In genomic region chr9:112327718-112328450, GRCh38 we compare ENCODE assay signal across 13 cellular contexts. TPM values are rescaled to one million over a fixed set of nuclear protein-coding genes. Genes with fewer than 3 reads are reported as not detected.
DNase-seq lines count a peak whose midpoint lies in the region; ATAC-seq, FAIRE-seq and TF ChIP-seq lines count a peak whose summit lies in the region.
"Had no signal": no experiment of that assay in that cellular context is flagged by ENCODE, and none has a peak within 500 bp of the region (broad histone marks: within the 10 kb centered on the region; RNA-seq: fewer than 3 reads in every experiment).

No MANE protein-coding gene starts in this region.

- no peak overlapping the region for H3K4me3 ChIP-seq in K562
- H3K4me3 ChIP-seq: lung had no signal

- H3K27ac ChIP-seq in K562 (ENCODE audit: extremely low read depth, low read depth, low read length): no peak overlapping the region

- no peaks in the 10 kb centered on the region for H3K27me3 ChIP-seq in K562 (ENCODE audit: control insufficient read depth in 2 of 2, insufficient read depth in 2 of 2, low read length in 2 of 2)

- no peak overlapping the region for H3K4me2 ChIP-seq in K562 (ENCODE audit: insufficient read depth, low read length)

- 24% methylated on average over 2 of the region's 2 CpGs for WGBS in K562 (ENCODE audit: insufficient coverage, low coverage, missing lambda C conversion rate)

- TF ChIP-seq EP300 in K562 (IDR thresholded peaks at IDR 0.05; ENCODE audit: low read length): no peak

- CTCF ChIA-PET in K562 (lab: Yijun Ruan, JAX; ENCODE audit: low intra/inter-chr PET ratio): no interaction called here

- BruUV-seq in K562 (replicated peaks; lab: Mats Ljungman, UMichigan): no TSS peak

- TF ChIP-seq POLR2A in K562 (conservative IDR thresholded peaks at IDR 0.05): no peak

- no peaks in the 10 kb centered on the region for H3K9me1 ChIP-seq in K562 (ENCODE audit: control insufficient read depth, insufficient read depth, low read length)

- DNase-seq in activated CD4-positive, CD25-positive, alpha-beta regulatory T cell (lab: John Stamatoyannopoulos, UW): no peak
- peak; percentile 1 for DNase-seq in NOMO-1 treated with DMSO at 0.1 percent for 48 hours (lab: John Stamatoyannopoulos, UW; ENCODE audit: unreplicated experiment)
- DNase-seq in K562 (ENCODE audit: extremely low read depth in 1 of 4, low spot score in 3 of 4): no peak
- DNase-seq in glutamatergic neuron: no peak
- no peak for DNase-seq in stimulated activated CD4-positive, alpha-beta T cell treated with anti-CD3 and anti-CD28 coated beads, Interleukin-4, amount 100 ng/mL, for 4 hours
- DNase-seq: activated CD8-positive, alpha-beta memory T cell treated with anti-CD3 and anti-CD28 coated beads, Interleukin-2, amount 50 U/mL, for 48 hours; KBM-7; NCI-H510A had no signal

- no peak for FAIRE-seq in K562 (lab: Jason Lieb, UNC)
- FAIRE-seq: H1 had no signal

- H3K4me1 ChIP-seq in K562 (replicated peaks in 1 of 2; ENCODE audit: control insufficient read depth in 2 of 2, insufficient read depth in 2 of 2, low read length in 2 of 2): peaks cover 4 to 13% of the 10 kb centered on the region in 2 experiments; a peak in 4 of 5 replicates

- no peaks in the 10 kb centered on the region for H3K27me3 Mint-ChIP-seq in nephron (ENCODE audit: low read depth)
- peaks cover 3% of the 10 kb centered on the region for H3K27me3 Mint-ChIP-seq in glutamatergic neuron (ENCODE audit: unreplicated experiment)

- TF ChIP-seq CTCF in K562 (IDR thresholded peaks at IDR 0.05 in 2 of 3, conservative IDR thresholded peaks at IDR 0.05 in 1 of 3; ENCODE audit: insufficient read depth in 2 of 3, low read depth in 1 of 3, low read length in 3 of 3): no peak
- no peak for TF ChIP-seq CTCF in nephron (IDR thresholded peaks at IDR 0.05; ENCODE audit: unreplicated experiment in 3 of 3)
- TF ChIP-seq CTCF in glutamatergic neuron (IDR thresholded peaks at IDR 0.05; ENCODE audit: partially characterized antibody, unreplicated experiment): no peak

- H3K4me3 Mint-ChIP-seq in nephron (no peak overlapping the region), glutamatergic neuron (ENCODE audit: unreplicated experiment) (no peak overlapping the region)

- ATAC-seq in activated CD4-positive, CD25-positive, alpha-beta regulatory T cell treated with anti-CD3 and anti-CD28 coated beads, Interleukin-2, amount 50 U/mL, for 24 hours: peak; percentile 80 to 82
- ATAC-seq in K562: no peak
- ATAC-seq in HG03135 (IDR thresholded peaks at IDR 0.05; ENCODE audit: unreplicated experiment): no peak

- peaks cover 100% of the 10 kb centered on the region for H3K79me2 ChIP-seq in K562 (ENCODE audit: control insufficient read depth, insufficient read depth, low read length)

- H3K9ac ChIP-seq in K562 (ENCODE audit: insufficient read depth in 1 of 2, low read depth in 2 of 2, low read length in 2 of 2): no peak overlapping the region

- H3K4me1 Mint-ChIP-seq in nephron (peaks cover 36% of the 10 kb centered on the region), glutamatergic neuron (ENCODE audit: low read depth, unreplicated experiment) (peaks cover 3% of the 10 kb centered on the region)

- in situ Hi-C loops in K562 (cut with MboI): no loop called here

- H2AFZ ChIP-seq in K562 (ENCODE audit: low read depth, low read length): no peak overlapping the region

- peaks cover 28% of the 10 kb centered on the region for H3K36me3 Mint-ChIP-seq in nephron (ENCODE audit: low read depth)
- no peaks in the 10 kb centered on the region for H3K36me3 Mint-ChIP-seq in glutamatergic neuron (ENCODE audit: unreplicated experiment)

- H3K9me3 Mint-ChIP-seq in nephron (peaks cover 11% of the 10 kb centered on the region), glutamatergic neuron (ENCODE audit: unreplicated experiment) (peaks cover 3% of the 10 kb centered on the region)

- intact Hi-C loops in K562 (cut with micrococcal nuclease): no loop called here

- TF ChIP-seq RAD21 in K562 (CRISPR knock-in tag; conservative IDR thresholded peaks at IDR 0.05 in 1 of 2, IDR thresholded peaks at IDR 0.05 in 1 of 2): no peak

- POLR2A ChIA-PET in K562 (lab: Yijun Ruan, JAX): interaction anchor here (0.7 to 3.1 kb wide), 5 partner anchors 8 to 220 kb away, joined by 3 to 19 read pairs (median 3); no protein-coding TSS in a partner anchor

- no peaks in the 10 kb centered on the region for H4K20me1 ChIP-seq in K562 (replicated peaks; ENCODE audit: control insufficient read depth, insufficient read depth, low read length)

- H3K9me3 ChIP-seq in K562 (replicated peaks; ENCODE audit: control insufficient read depth, insufficient read depth, low read depth, low read length): no peaks in the 10 kb centered on the region; the same call in 1 of the 2 replicates

- peaks cover 26% of the 10 kb centered on the region; the same call in 2 of the 3 replicates for H3K36me3 ChIP-seq in K562 (ENCODE audit: control insufficient read depth, insufficient read depth, low read length)

- peak overlapping the region; percentile 44 to 57 (median 52) for H3K27ac Mint-ChIP-seq in nephron
- H3K27ac Mint-ChIP-seq in glutamatergic neuron (ENCODE audit: unreplicated experiment): no peak overlapping the region

TF ChIP-seq in K562, 482 proteins besides CTCF, POLR2A, EP300 and RAD21 (continues in another document):
- TF ChIP-seq, protein P1, sequence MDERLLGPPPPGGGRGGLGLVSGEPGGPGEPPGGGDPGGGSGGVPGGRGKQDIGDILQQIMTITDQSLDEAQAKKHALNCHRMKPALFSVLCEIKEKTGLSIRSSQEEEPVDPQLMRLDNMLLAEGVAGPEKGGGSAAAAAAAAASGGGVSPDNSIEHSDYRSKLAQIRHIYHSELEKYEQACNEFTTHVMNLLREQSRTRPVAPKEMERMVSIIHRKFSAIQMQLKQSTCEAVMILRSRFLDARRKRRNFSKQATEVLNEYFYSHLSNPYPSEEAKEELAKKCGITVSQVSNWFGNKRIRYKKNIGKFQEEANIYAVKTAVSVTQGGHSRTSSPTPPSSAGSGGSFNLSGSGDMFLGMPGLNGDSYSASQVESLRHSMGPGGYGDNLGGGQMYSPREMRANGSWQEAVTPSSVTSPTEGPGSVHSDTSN (CRISPR knock-in tag; IDR thresholded peaks at IDR 0.05; ENCODE audit: low read depth): no peak
- TF ChIP-seq, protein P1 (tag; conservative IDR thresholded peaks at IDR 0.05; ENCODE audit: low read depth): peak; percentile 37; the same call in 1 of the 2 replicates
- TF ChIP-seq C11orf30 (IDR thresholded peaks at IDR 0.05; ENCODE audit: low read depth) (peak; percentile 12; the same call in 1 of the 2 replicates), ZNF316 (IDR thresholded peaks at IDR 0.05) (peak; percentile 26), MYC (IDR thresholded peaks at IDR 0.05; ENCODE audit: low read depth, low read length) (no peak), MYC (CRISPR knock-in tag; IDR thresholded peaks at IDR 0.05; ENCODE audit: borderline replicate concordance, low read depth) (no peak), NFIC (IDR thresholded peaks at IDR 0.05) (0 out of 2 replicates have a peak, but pooled peaks have one; percentile 6)

RNA-seq across cellular contexts. Expression of gene PTBP3, which starts 5.5 kb away (rescaled TPM):
- total RNA-seq in K562 (2011; cell fraction: chromatin; rRNA removed; ENCODE audit: low replicate concordance): 83.3 and 94.4 TPM in 2 replicates
- total RNA-seq in K562 (2011; cell fraction: nucleolus; rRNA removed): 15.2 and 20.9 TPM in 2 replicates
- 43.6 and 84.2 TPM in 2 replicates for total RNA-seq in K562 (2011; cell fraction: nucleoplasm; rRNA removed)
- total RNA-seq in K562 (2014; rRNA removed) (36.9 and 44.4 TPM in 2 replicates), K562 (2014; rRNA removed; fragmentation: Illumina TruSeq; extraction: Trizol) (83.5 and 93.8 TPM in 2 replicates), K562 (2015; rRNA removed; fragmentation: Illumina TruSeq; extraction: Trizol) (71.3 and 77.1 TPM in 2 replicates), K562 (2021) (109 and 116 TPM in 2 replicates), glutamatergic neuron (ENCODE audit: unreplicated experiment) (48.6 TPM)
- polyA plus RNA-seq in K562 (2011; rRNA removed) (132 and 151 TPM in 2 replicates), K562 (2014; fragmentation: Illumina TruSeq; extraction: Trizol) (60.3 and 68.0 TPM in 2 replicates), K562 (2014; fragmentation: Nextera tagmentation; extraction: Ambion mirVana) (10 to 100 TPM; 22.4 to 26.7 TPM), K562 (2014; rRNA removed) (42.0 and 45.5 TPM in 2 replicates)
- 122 and 173 TPM in 2 replicates for polyA plus RNA-seq in K562 (2011; cell fraction: cytosol; rRNA removed)
- polyA plus RNA-seq in K562 (2011; cell fraction: nucleus; rRNA removed): 54.8 and 78.5 TPM in 2 replicates
- polyA plus RNA-seq in K562 (2012): 34.5 and 35.0 TPM in 2 replicates
- polyA minus RNA-seq in K562 (2011; rRNA and poly(A)+ RNA removed): 252 and 271 TPM in 2 replicates
- polyA minus RNA-seq in K562 (2011; cell fraction: cytosol; rRNA and poly(A)+ RNA removed): 85.2 and 87.1 TPM in 2 replicates
- 22.9 and 43.9 TPM in 2 replicates for polyA minus RNA-seq in K562 (2011; cell fraction: nucleus; rRNA and poly(A)+ RNA removed)

RNA-seq across cellular contexts. Expression of gene HSDL2, which starts 52.0 kb away (rescaled TPM):
- total RNA-seq in K562 (2011; cell fraction: chromatin; rRNA removed; ENCODE audit: low replicate concordance): 17.0 and 29.9 TPM in 2 replicates
- 11.0 and 12.2 TPM in 2 replicates for total RNA-seq in K562 (2011; cell fraction: nucleolus; rRNA removed)
- 15.3 and 17.0 TPM in 2 replicates for total RNA-seq in K562 (2011; cell fraction: nucleoplasm; rRNA removed)
- 22.8 and 23.1 TPM in 2 replicates for total RNA-seq in K562 (2014; rRNA removed)
- total RNA-seq in K562 (2014; rRNA removed; fragmentation: Illumina TruSeq; extraction: Trizol): 43.4 and 46.3 TPM in 2 replicates
- 37.6 and 40.3 TPM in 2 replicates for total RNA-seq in K562 (2015; rRNA removed; fragmentation: Illumina TruSeq; extraction: Trizol)
- total RNA-seq in K562 (2021): 28.8 and 29.7 TPM in 2 replicates
- 64.8 and 74.1 TPM in 2 replicates for polyA plus RNA-seq in K562 (2011; rRNA removed)
- 11.2 and 23.1 TPM in 2 replicates for polyA plus RNA-seq in K562 (2011; cell fraction: cytosol; rRNA removed)
- polyA plus RNA-seq in K562 (2011; cell fraction: nucleus; rRNA removed): 7.7 and 15.4 TPM in 2 replicates
- 29.3 and 34.5 TPM in 2 replicates for polyA plus RNA-seq in K562 (2012)
- polyA plus RNA-seq in K562 (2014; fragmentation: Illumina TruSeq; extraction: Trizol): 33.3 and 37.4 TPM in 2 replicates
- 10 to 100 TPM; 32.7 to 35.6 TPM for polyA plus RNA-seq in K562 (2014; fragmentation: Nextera tagmentation; extraction: Ambion mirVana)
- 23.1 and 24.6 TPM in 2 replicates for polyA plus RNA-seq in K562 (2014; rRNA removed)
- 98.5 and 105 TPM in 2 replicates for polyA minus RNA-seq in K562 (2011; rRNA and poly(A)+ RNA removed)
- polyA minus RNA-seq in K562 (2011; cell fraction: cytosol; rRNA and poly(A)+ RNA removed): 31.7 and 40.8 TPM in 2 replicates
- 7.9 and 16.2 TPM in 2 replicates for polyA minus RNA-seq in K562 (2011; cell fraction: nucleus; rRNA and poly(A)+ RNA removed)
- 4.8 TPM for total RNA-seq in glutamatergic neuron (ENCODE audit: unreplicated experiment)

Comparison
In these comparisons a context has a peak if more than half of its experiments do, and no peak if none do; other contexts are left out.
1. ATAC-seq: peak in activated CD4-positive, CD25-positive, alpha-beta regulatory T cell treated with anti-CD3 and anti-CD28 coated beads, Interleukin-2, amount 50 U/mL, for 24 hours (2 of 2); none in K562 (single experiment) and HG03135 (single experiment).